Comparison of ENCODE assay signal across 13 cellular contexts in genomic region chr2:143433158-143433557, GRCh38.
DNase-seq lines count a peak whose midpoint lies in the region; ATAC-seq and TF ChIP-seq lines count a peak whose summit lies in the region.
"Had no signal": no experiment of that assay in that cellular context is flagged by ENCODE, and none has a peak within 500 bp of the region (broad histone marks: within the 10 kb centered on the region; RNA-seq: fewer than 3 reads in every experiment).

No MANE protein-coding gene starts in this region.

- H3K27ac Mint-ChIP-seq in activated CD4-positive, alpha-beta T cell treated with anti-CD3 and anti-CD28 coated beads for 36 hours: peak overlapping the region; percentile 35
- H3K27ac Mint-ChIP-seq in activated CD4-positive, alpha-beta T cell treated with anti-CD3 and anti-CD28 coated beads, Interleukin-2, amount 10 ng/mL, durations not matched to agents 24 days and 14 days: no peak overlapping the region
- H3K27ac Mint-ChIP-seq: activated CD8-positive, alpha-beta T cell treated with anti-CD3 and anti-CD28 coated beads for 36 hours; activated naive CD8-positive, alpha-beta T cell had no signal

- H3K27me3 Mint-ChIP-seq in activated CD4-positive, alpha-beta T cell treated with anti-CD3 and anti-CD28 coated beads for 36 hours: no peaks in the 10 kb centered on the region
- H3K27me3 Mint-ChIP-seq in activated CD4-positive, alpha-beta T cell treated with anti-CD3 and anti-CD28 coated beads, Interleukin-2, amount 10 ng/mL, durations not matched to agents 24 days and 14 days: no peaks in the 10 kb centered on the region
- H3K27me3 Mint-ChIP-seq: activated CD8-positive, alpha-beta T cell treated with anti-CD3 and anti-CD28 coated beads for 36 hours; activated naive CD8-positive, alpha-beta T cell had no signal

- H3K4me1 Mint-ChIP-seq in activated CD4-positive, alpha-beta T cell treated with anti-CD3 and anti-CD28 coated beads for 36 hours: peaks cover 49% of the 10 kb centered on the region
- H3K4me1 Mint-ChIP-seq in activated CD4-positive, alpha-beta T cell treated with anti-CD3 and anti-CD28 coated beads, Interleukin-2, amount 10 ng/mL, durations not matched to agents 24 days and 14 days: peaks cover 6% of the 10 kb centered on the region

- no peak overlapping the region for H3K9ac ChIP-seq in smooth muscle cell (ENCODE audit: low read depth)

- POLR2A ChIA-PET in activated CD4-positive, alpha-beta T cell treated with anti-CD3 and anti-CD28 coated beads for 36 hours (lab: Charles Lee): no interaction called here

- no peaks in the 10 kb centered on the region for H3K9me3 ChIP-seq in smooth muscle cell (replicated peaks; ENCODE audit: low read depth)
- H3K9me3 ChIP-seq: upper lobe of left lung had no signal

- H3K36me3 ChIP-seq in smooth muscle cell (ENCODE audit: low read depth): no peaks in the 10 kb centered on the region
- H3K36me3 ChIP-seq: upper lobe of left lung had no signal

- H3F3A ChIP-seq in smooth muscle cell (ENCODE audit: low read depth): no peaks in the 10 kb centered on the region

- no peaks in the 10 kb centered on the region for H3K4me1 ChIP-seq in smooth muscle cell (ENCODE audit: low read depth)
- H3K4me1 ChIP-seq: upper lobe of left lung had no signal

- H2AFZ ChIP-seq in smooth muscle cell (ENCODE audit: low read depth): no peak overlapping the region

- ATAC-seq in activated CD4-positive, alpha-beta T cell treated with anti-CD3 and anti-CD28 coated beads for 36 hours: peak; percentile 27
- peak; percentile 74 for ATAC-seq in SK-N-SH treated with all-trans-retinoic acid at 6 μM for 48 hours
- ATAC-seq in HG02763 (IDR thresholded peaks at IDR 0.05; ENCODE audit: unreplicated experiment): no peak
- ATAC-seq: activated CD8-positive, alpha-beta T cell treated with anti-CD3 and anti-CD28 coated beads for 36 hours had no signal

- H3K4me2 ChIP-seq in smooth muscle cell: no peak overlapping the region

- no peaks in the 10 kb centered on the region for H3K27me3 ChIP-seq in smooth muscle cell (ENCODE audit: low read depth)
- H3K27me3 ChIP-seq: upper lobe of left lung had no signal

- CTCF ChIA-PET in activated CD4-positive, alpha-beta T cell treated with anti-CD3 and anti-CD28 coated beads for 36 hours (lab: Charles Lee): interaction anchor here (0.5 to 0.6 kb wide), 3 partner anchors 149 to 898 kb away, joined by 3 to 4 read pairs (median 4); no protein-coding TSS in a partner anchor

- DNase-seq in activated CD4-positive, alpha-beta T cell treated with anti-CD3 and anti-CD28 coated beads for 36 hours: no peak
- DNase-seq in activated CD4-positive, alpha-beta T cell treated with anti-CD3 and anti-CD28 coated beads, Interleukin-2, amount 10 ng/mL, durations not matched to agents 24 days and 14 days: no peak
- peak; percentile 8 for DNase-seq in foreskin melanocyte
- DNase-seq in smooth muscle cell (lab: John Stamatoyannopoulos, UW; ENCODE audit: unreplicated experiment): no peak
- no peak for DNase-seq in foreskin fibroblast
- no peak for DNase-seq in iPS-NIHi11 (ENCODE audit: low spot score)
- DNase-seq: activated CD8-positive, alpha-beta T cell treated with anti-CD3 and anti-CD28 coated beads for 36 hours; dorsolateral prefrontal cortex; NCI-H1048; upper lobe of left lung had no signal

- H4K20me1 ChIP-seq in smooth muscle cell (ENCODE audit: low read depth): no peaks in the 10 kb centered on the region

- no peak overlapping the region for H3K4me3 Mint-ChIP-seq in activated CD4-positive, alpha-beta T cell treated with anti-CD3 and anti-CD28 coated beads for 36 hours
- no peak overlapping the region for H3K4me3 Mint-ChIP-seq in activated CD4-positive, alpha-beta T cell treated with anti-CD3 and anti-CD28 coated beads, Interleukin-2, amount 10 ng/mL, durations not matched to agents 24 days and 14 days
- H3K4me3 Mint-ChIP-seq: activated CD8-positive, alpha-beta T cell treated with anti-CD3 and anti-CD28 coated beads for 36 hours; activated naive CD8-positive, alpha-beta T cell had no signal

- no peaks in the 10 kb centered on the region for H3K79me2 ChIP-seq in smooth muscle cell (ENCODE audit: low read depth)

- H3K4me3 ChIP-seq in smooth muscle cell (no peak overlapping the region), foreskin fibroblast (ENCODE audit: low read depth in 1 of 2, low read length in 2 of 2) (no peak overlapping the region)
- H3K4me3 ChIP-seq: dorsolateral prefrontal cortex, upper lobe of left lung had no signal

- intact Hi-C loops in activated CD4-positive, alpha-beta T cell treated with anti-CD3 and anti-CD28 coated beads for 36 hours (cut with DNase I, micrococcal nuclease): no loop called here
- intact Hi-C loops in activated CD4-positive, alpha-beta T cell treated with anti-CD3 and anti-CD28 coated beads, Interleukin-2, amount 10 ng/mL, durations not matched to agents 24 days and 14 days (cut with micrococcal nuclease): no loop called here

- no peak overlapping the region for H3K27ac ChIP-seq in smooth muscle cell (ENCODE audit: low read depth)
- H3K27ac ChIP-seq: dorsolateral prefrontal cortex had no signal

- peak; percentile 13 for TF ChIP-seq CTCF in smooth muscle cell (IDR thresholded peaks at IDR 0.05; ENCODE audit: borderline replicate concordance, insufficient read depth, poor library complexity, severe bottlenecking)
- no peak for TF ChIP-seq CTCF in foreskin fibroblast (IDR thresholded peaks at IDR 0.05; ENCODE audit: low read depth, low read length)

- no peaks in the 10 kb centered on the region for H3K9me3 Mint-ChIP-seq in activated CD4-positive, alpha-beta T cell treated with anti-CD3 and anti-CD28 coated beads for 36 hours (ENCODE audit: low read depth)
- no peaks in the 10 kb centered on the region for H3K9me3 Mint-ChIP-seq in activated CD4-positive, alpha-beta T cell treated with anti-CD3 and anti-CD28 coated beads, Interleukin-2, amount 10 ng/mL, durations not matched to agents 24 days and 14 days
- H3K9me3 Mint-ChIP-seq: activated CD8-positive, alpha-beta T cell treated with anti-CD3 and anti-CD28 coated beads for 36 hours had no signal

- peaks cover 7% of the 10 kb centered on the region for H3K36me3 Mint-ChIP-seq in activated CD4-positive, alpha-beta T cell treated with anti-CD3 and anti-CD28 coated beads for 36 hours (ENCODE audit: low read depth)
- H3K36me3 Mint-ChIP-seq in activated CD4-positive, alpha-beta T cell treated with anti-CD3 and anti-CD28 coated beads, Interleukin-2, amount 10 ng/mL, durations not matched to agents 24 days and 14 days (ENCODE audit: low read depth): peaks cover 14% of the 10 kb centered on the region
- H3K36me3 Mint-ChIP-seq: activated naive CD8-positive, alpha-beta T cell had no signal

- 67% methylated on average over 3 of the region's 3 CpGs for WGBS in smooth muscle cell (ENCODE audit: low lambda C conversion rate)

TF ChIP-seq in SK-N-SH treated with all-trans-retinoic acid at 6 μM for 48 hours, 23 proteins besides CTCF, POLR2A, EP300 and RAD21 (continues in another document):
- no peak for TF ChIP-seq ARNTL (CRISPR knock-in tag; IDR thresholded peaks at IDR 0.05; ENCODE audit: borderline replicate concordance, low read depth)
- no peak for TF ChIP-seq TOX (CRISPR knock-in tag; IDR thresholded peaks at IDR 0.05; ENCODE audit: borderline replicate concordance)
- TF ChIP-seq ZNF565 (CRISPR knock-in tag; conservative IDR thresholded peaks at IDR 0.05; ENCODE audit: low read depth): no peak
- TF ChIP-seq ZNF8 (CRISPR knock-in tag; IDR thresholded peaks at IDR 0.05): no peak
- TF ChIP-seq OSR1 (CRISPR knock-in tag; IDR thresholded peaks at IDR 0.05): no peak
- TF ChIP-seq RARB (CRISPR knock-in tag; IDR thresholded peaks at IDR 0.05): no peak
- TF ChIP-seq CSDC2 (CRISPR knock-in tag; IDR thresholded peaks at IDR 0.05): no peak
- TF ChIP-seq PPARA (CRISPR knock-in tag; IDR thresholded peaks at IDR 0.05; ENCODE audit: borderline replicate concordance): no peak
- TF ChIP-seq, protein P1, sequence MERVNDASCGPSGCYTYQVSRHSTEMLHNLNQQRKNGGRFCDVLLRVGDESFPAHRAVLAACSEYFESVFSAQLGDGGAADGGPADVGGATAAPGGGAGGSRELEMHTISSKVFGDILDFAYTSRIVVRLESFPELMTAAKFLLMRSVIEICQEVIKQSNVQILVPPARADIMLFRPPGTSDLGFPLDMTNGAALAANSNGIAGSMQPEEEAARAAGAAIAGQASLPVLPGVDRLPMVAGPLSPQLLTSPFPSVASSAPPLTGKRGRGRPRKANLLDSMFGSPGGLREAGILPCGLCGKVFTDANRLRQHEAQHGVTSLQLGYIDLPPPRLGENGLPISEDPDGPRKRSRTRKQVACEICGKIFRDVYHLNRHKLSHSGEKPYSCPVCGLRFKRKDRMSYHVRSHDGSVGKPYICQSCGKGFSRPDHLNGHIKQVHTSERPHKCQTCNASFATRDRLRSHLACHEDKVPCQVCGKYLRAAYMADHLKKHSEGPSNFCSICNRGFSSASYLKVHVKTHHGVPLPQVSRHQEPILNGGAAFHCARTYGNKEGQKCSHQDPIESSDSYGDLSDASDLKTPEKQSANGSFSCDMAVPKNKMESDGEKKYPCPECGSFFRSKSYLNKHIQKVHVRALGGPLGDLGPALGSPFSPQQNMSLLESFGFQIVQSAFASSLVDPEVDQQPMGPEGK (CRISPR knock-in tag; IDR thresholded peaks at IDR 0.05; ENCODE audit: borderline replicate concordance): no peak
- no peak for TF ChIP-seq ZFP30 (CRISPR knock-in tag; IDR thresholded peaks at IDR 0.05)
- TF ChIP-seq ZNF70 (CRISPR knock-in tag; IDR thresholded peaks at IDR 0.05): no peak
- no peak for TF ChIP-seq SNAI2 (CRISPR knock-in tag; IDR thresholded peaks at IDR 0.05)
- TF ChIP-seq, protein P2, sequence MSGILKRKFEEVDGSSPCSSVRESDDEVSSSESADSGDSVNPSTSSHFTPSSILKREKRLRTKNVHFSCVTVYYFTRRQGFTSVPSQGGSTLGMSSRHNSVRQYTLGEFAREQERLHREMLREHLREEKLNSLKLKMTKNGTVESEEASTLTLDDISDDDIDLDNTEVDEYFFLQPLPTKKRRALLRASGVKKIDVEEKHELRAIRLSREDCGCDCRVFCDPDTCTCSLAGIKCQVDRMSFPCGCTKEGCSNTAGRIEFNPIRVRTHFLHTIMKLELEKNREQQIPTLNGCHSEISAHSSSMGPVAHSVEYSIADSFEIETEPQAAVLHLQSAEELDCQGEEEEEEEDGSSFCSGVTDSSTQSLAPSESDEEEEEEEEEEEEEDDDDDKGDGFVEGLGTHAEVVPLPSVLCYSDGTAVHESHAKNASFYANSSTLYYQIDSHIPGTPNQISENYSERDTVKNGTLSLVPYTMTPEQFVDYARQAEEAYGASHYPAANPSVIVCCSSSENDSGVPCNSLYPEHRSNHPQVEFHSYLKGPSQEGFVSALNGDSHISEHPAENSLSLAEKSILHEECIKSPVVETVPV (CRISPR knock-in tag; IDR thresholded peaks at IDR 0.05): no peak
- TF ChIP-seq ZC3H10 (CRISPR knock-in tag; IDR thresholded peaks at IDR 0.05): no peak
- TF ChIP-seq BACH2 (CRISPR knock-in tag; IDR thresholded peaks at IDR 0.05; ENCODE audit: borderline replicate concordance): no peak
